8 cellular contexts compared by ENCODE assay signal in the genomic region with DNA sequence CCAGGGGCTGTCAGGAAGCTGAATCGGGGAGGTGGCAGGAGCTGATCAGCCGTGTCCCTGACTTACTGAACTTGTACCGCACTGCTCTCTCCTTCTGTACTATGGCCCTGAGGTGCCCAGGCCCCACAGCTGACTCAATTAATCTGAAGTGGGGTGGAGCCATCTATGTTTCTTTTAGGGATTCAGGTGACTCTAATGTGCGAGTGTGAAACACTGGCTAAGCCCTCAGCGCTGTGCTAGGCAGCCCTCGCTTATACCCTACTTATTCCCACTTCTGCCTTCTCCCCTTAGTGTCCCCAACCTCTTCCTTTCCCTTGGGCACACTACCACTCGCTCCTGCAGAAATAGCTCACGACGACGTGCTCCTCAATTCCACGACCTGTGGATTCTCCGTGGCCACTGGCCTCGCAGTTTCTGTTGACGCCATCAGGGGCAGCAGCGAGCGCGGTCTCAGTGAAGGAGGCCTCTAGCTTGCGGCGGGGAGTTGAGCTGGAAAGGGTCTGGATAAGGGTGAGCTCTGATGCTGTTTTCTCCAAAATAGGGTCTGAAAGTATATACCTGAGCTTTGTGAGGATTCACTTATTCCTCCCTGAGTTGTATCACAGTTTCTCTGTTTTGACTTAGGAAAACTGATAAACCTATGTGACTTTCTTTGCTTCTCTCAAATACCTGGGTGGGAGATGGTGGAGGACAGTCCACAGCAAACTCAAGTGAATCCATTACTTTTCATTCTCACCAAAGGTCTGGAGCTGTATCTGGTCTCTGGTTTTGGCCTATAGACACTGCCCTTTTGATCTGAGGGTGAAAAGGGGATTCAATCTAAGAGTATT.
DNase-seq lines count a peak whose midpoint lies in the region; TF ChIP-seq lines count a peak whose summit lies in the region.

No MANE protein-coding gene starts in this region.

- H3K9me3 Mint-ChIP-seq in MCF 10A (ENCODE audit: unreplicated experiment), result no peaks in the 10 kb centered on the region

- H3K4me1 Mint-ChIP-seq in MCF 10A (ENCODE audit: insufficient read depth, unreplicated experiment), result peaks cover 15% of the 10 kb centered on the region

- H3K27ac Mint-ChIP-seq in MCF 10A (ENCODE audit: low read depth, unreplicated experiment), result no peak overlapping the region

- intact Hi-C loops in MCF 10A (cut with micrococcal nuclease), result loop anchor here (5.0 kb wide), 1 partner anchor 333 kb away; the partner anchor contains the start of gene CHST11

- CTCF ChIA-PET in MCF 10A (lab: Yijun Ruan, JAX), result interaction anchor here (0.6 to 1.4 kb wide), 4 partner anchors 21 to 480 kb away, joined by 3 to 5 read pairs (median 4); no protein-coding TSS in a partner anchor

- H3K4me3 Mint-ChIP-seq in MCF 10A (ENCODE audit: unreplicated experiment), result no peak overlapping the region

- DNase-seq in NCI-H82 (lab: John Stamatoyannopoulos, UW), result peak; percentile 54
- no peak for DNase-seq in NCI-H82 treated with DMSO at 0.1 percent for 48 hours (lab: John Stamatoyannopoulos, UW; ENCODE audit: unreplicated experiment)
- peak in 4 of 5 donors; percentile 5 to 17 (median 14) for DNase-seq in T-helper 1 cell
- peak; percentile 19 for DNase-seq in MCF 10A (ENCODE audit: unreplicated experiment)
- peak; percentile 73 for DNase-seq in left kidney (ENCODE audit: low read depth, low spot score)
- DNase-seq in stimulated activated CD8-positive, alpha-beta memory T cell treated with anti-CD3 and anti-CD28 coated beads, Interleukin-15, amount 100 ng/mL, for 24 hours (ENCODE audit: low read depth), result peak; percentile 20
- no peak for DNase-seq in NCI-H2107 treated with DMSO at 0.1 percent for 48 hours (lab: John Stamatoyannopoulos, UW; ENCODE audit: unreplicated experiment)
- no peak for DNase-seq in NCI-H1694 treated with DMSO at 0.1 percent for 48 hours (lab: John Stamatoyannopoulos, UW)

- POLR2A ChIA-PET in MCF 10A (lab: Yijun Ruan, JAX), result interaction anchor here (0.7 to 0.9 kb wide), 2 partner anchors 151 to 331 kb away, joined by 3 read pairs; no protein-coding TSS in a partner anchor

- peak; percentile 33 for TF ChIP-seq CTCF in MCF 10A (IDR thresholded peaks at IDR 0.05; ENCODE audit: unreplicated experiment)

- no peaks in the 10 kb centered on the region for H3K36me3 Mint-ChIP-seq in MCF 10A (ENCODE audit: insufficient read depth, unreplicated experiment)

- BruUV-seq in MCF 10A (replicated peaks; lab: Mats Ljungman, UMichigan), result no TSS peak

- H3K27me3 Mint-ChIP-seq in MCF 10A (ENCODE audit: insufficient read depth, unreplicated experiment), result no peaks in the 10 kb centered on the region

Comparison
In these comparisons a context has a peak if more than half of its experiments do, and no peak if none do; other contexts are left out.
1. DNase-seq: peak in NCI-H82 (single experiment), T-helper 1 cell (4 of 5), MCF 10A (single experiment), left kidney (single experiment) and stimulated activated CD8-positive, alpha-beta memory T cell treated with anti-CD3 and anti-CD28 coated beads, Interleukin-15, amount 100 ng/mL, for 24 hours (single experiment); none in NCI-H82 treated with DMSO at 0.1 percent for 48 hours (single experiment), NCI-H2107 treated with DMSO at 0.1 percent for 48 hours (single experiment) and NCI-H1694 treated with DMSO at 0.1 percent for 48 hours (single experiment).